Comparison of ENCODE assay signal across 8 cellular contexts in genomic region chr18:58781627-58782194, GRCh38.
DNase-seq lines count a peak whose midpoint lies in the region; ATAC-seq, FAIRE-seq and TF ChIP-seq lines count a peak whose summit lies in the region.

No MANE protein-coding gene starts in this region.

- H3K4me3 ChIP-seq in AG04450 (ENCODE audit: low read depth, low read length) (no peak overlapping the region), NT2/D1 (ENCODE audit: insufficient read length, low read depth) (no peak overlapping the region)

- H3K4me1 ChIP-seq in NT2/D1 (ENCODE audit: insufficient read depth, insufficient read length): peaks cover 6% of the 10 kb centered on the region

- CTCF ChIA-PET in AG04450 (lab: Charles Lee): interaction anchor here (0.5 to 8.5 kb wide), 12 partner anchors 11 to 289 kb away, joined by 3 to 164 read pairs (median 6); no protein-coding TSS in a partner anchor
- CTCF ChIA-PET in activated CD8-positive, alpha-beta memory T cell treated with anti-CD3 and anti-CD28 coated beads, Interleukin-2, amount 10 ng/mL, durations not matched to agents 7 days and 5 days (lab: Charles Lee): interaction anchor here (2.6 to 7.7 kb wide), 2 partner anchors 13 to 289 kb away, joined by 8 to 63 read pairs; no protein-coding TSS in a partner anchor

- POLR2A ChIA-PET in AG04450 (lab: Yijun Ruan, JAX): interaction anchor here (0.5 to 1.0 kb wide), 2 partner anchors 48 to 83 kb away, joined by 3 read pairs; partner anchors contain the start of gene ZNF532

- H3K27ac Mint-ChIP-seq in activated CD8-positive, alpha-beta memory T cell treated with anti-CD3 and anti-CD28 coated beads, Interleukin-2, amount 10 ng/mL, durations not matched to agents 7 days and 5 days: no peak overlapping the region

- H3K27me3 ChIP-seq in AG04450 (ENCODE audit: control insufficient read depth, insufficient read depth, low read length) (no peaks in the 10 kb centered on the region), NT2/D1 (ENCODE audit: insufficient read depth, insufficient read length) (no peaks in the 10 kb centered on the region)

- H3K4me1 Mint-ChIP-seq in activated CD8-positive, alpha-beta memory T cell treated with anti-CD3 and anti-CD28 coated beads, Interleukin-2, amount 10 ng/mL, durations not matched to agents 7 days and 5 days: no peaks in the 10 kb centered on the region

- H3K36me3 ChIP-seq in NT2/D1 (ENCODE audit: insufficient read depth, insufficient read length, low read length): no peaks in the 10 kb centered on the region

- no peak overlapping the region for H3K27ac ChIP-seq in AG04450 (ENCODE audit: low read depth, low read length)

- peak; percentile 99 for FAIRE-seq in HTR-8/SVneo (lab: Jason Lieb, UNC)

- H3K4me3 Mint-ChIP-seq in activated CD8-positive, alpha-beta memory T cell treated with anti-CD3 and anti-CD28 coated beads, Interleukin-2, amount 10 ng/mL, durations not matched to agents 7 days and 5 days: no peak overlapping the region

- H3K36me3 Mint-ChIP-seq in activated CD8-positive, alpha-beta memory T cell treated with anti-CD3 and anti-CD28 coated beads, Interleukin-2, amount 10 ng/mL, durations not matched to agents 7 days and 5 days: no peaks in the 10 kb centered on the region

- peak; percentile 85 for ATAC-seq in GM19023 (IDR thresholded peaks at IDR 0.05; ENCODE audit: unreplicated experiment)
- peak; percentile 78 for ATAC-seq in activated CD8-positive, alpha-beta memory T cell treated with anti-CD3 and anti-CD28 coated beads, Interleukin-2, amount 10 ng/mL, durations not matched to agents 7 days and 5 days

- DNase-seq in AG04450 (ENCODE audit: low read depth, low spot score): no peak
- DNase-seq in HTR-8/SVneo (ENCODE audit: insufficient read length, low spot score): peak; percentile 67
- peak; percentile 80 for DNase-seq in NT2/D1 (ENCODE audit: low read depth, low spot score)
- DNase-seq in activated CD8-positive, alpha-beta memory T cell treated with anti-CD3 and anti-CD28 coated beads, Interleukin-2, amount 10 ng/mL, durations not matched to agents 7 days and 5 days: peak; percentile 76
- DNase-seq in epidermal melanocyte (ENCODE audit: insufficient read length, low spot score): peak; percentile 58
- peak; percentile 85 for DNase-seq in mucosa of gallbladder (ENCODE audit: low spot score)
- peak; percentile 17 to 31 for DNase-seq in stimulated activated CD8-positive, alpha-beta memory T cell treated with anti-CD3 and anti-CD28 coated beads, Interleukin-7, amount 100 ng/mL, for 48 hours (ENCODE audit: extremely low read depth in 1 of 2, low read depth in 1 of 2)

- H3K9ac ChIP-seq in NT2/D1 (ENCODE audit: insufficient read length, low read depth): no peak overlapping the region

- H3K27me3 Mint-ChIP-seq in activated CD8-positive, alpha-beta memory T cell treated with anti-CD3 and anti-CD28 coated beads, Interleukin-2, amount 10 ng/mL, durations not matched to agents 7 days and 5 days: no peaks in the 10 kb centered on the region

- peak; percentile 86 for TF ChIP-seq CTCF in AG04450 (IDR thresholded peaks at IDR 0.05; ENCODE audit: low read depth, low read length)

- no peaks in the 10 kb centered on the region for H3K9me3 Mint-ChIP-seq in activated CD8-positive, alpha-beta memory T cell treated with anti-CD3 and anti-CD28 coated beads, Interleukin-2, amount 10 ng/mL, durations not matched to agents 7 days and 5 days (ENCODE audit: low read depth)

- no peaks in the 10 kb centered on the region for H3K9me3 ChIP-seq in AG04450 (ENCODE audit: control insufficient read depth, insufficient read depth, low read length)
- no peaks in the 10 kb centered on the region for H3K9me3 ChIP-seq in NT2/D1 (ENCODE audit: insufficient read depth, low read length)
